Comparison of ENCODE assay signal across 22 cellular contexts in the genomic region with DNA sequence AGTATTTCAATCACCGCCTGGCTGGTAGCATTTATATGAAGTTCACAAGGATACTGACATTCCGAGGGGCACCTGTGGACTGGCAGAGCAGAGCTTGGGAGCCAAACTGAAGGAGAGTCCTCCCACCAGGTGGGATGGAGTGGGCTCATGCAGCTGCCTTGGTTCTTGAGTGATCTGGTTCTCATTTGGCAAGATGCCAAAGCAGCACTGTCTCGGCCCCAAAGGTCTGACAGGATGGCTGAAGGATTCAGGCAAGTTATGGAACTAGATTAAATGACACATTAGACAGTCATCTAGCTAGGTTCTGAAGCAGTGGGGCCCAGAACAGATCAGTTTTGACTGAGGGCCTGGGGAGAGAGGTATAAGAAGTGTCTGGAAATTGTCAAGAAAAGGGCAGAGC. TPM values are rescaled to one million over a fixed set of nuclear protein-coding genes. Genes with fewer than 3 reads are reported as not detected.
DNase-seq lines count a peak whose midpoint lies in the region; ATAC-seq, FAIRE-seq and TF ChIP-seq lines count a peak whose summit lies in the region.
"Had no signal": no experiment of that assay in that cellular context is flagged by ENCODE, and none has a peak within 500 bp of the region (broad histone marks: within the 10 kb centered on the region; RNA-seq: fewer than 3 reads in every experiment).

No MANE protein-coding gene starts in this region.

- no peak overlapping the region for H3K4me3 Mint-ChIP-seq in MCF 10A (ENCODE audit: unreplicated experiment)

- no peak for TF ChIP-seq CTCF in MCF 10A (IDR thresholded peaks at IDR 0.05; ENCODE audit: unreplicated experiment)
- TF ChIP-seq CTCF in breast epithelium (IDR thresholded peaks at IDR 0.05), result no peak
- TF ChIP-seq CTCF in fibroblast of the aortic adventitia (IDR thresholded peaks at IDR 0.05; ENCODE audit: insufficient read depth, low read length), result no peak
- TF ChIP-seq CTCF in GM10248 (IDR thresholded peaks at IDR 0.05; ENCODE audit: control extremely low read depth, extremely low read depth, low read depth, missing control alignments), result no peak

- H3K4me1 Mint-ChIP-seq in MCF 10A (ENCODE audit: insufficient read depth, unreplicated experiment), result peaks cover 5% of the 10 kb centered on the region

- H3K27me3 Mint-ChIP-seq in MCF 10A (ENCODE audit: insufficient read depth, unreplicated experiment), result no peaks in the 10 kb centered on the region

- CTCF ChIA-PET in MCF 10A (lab: Yijun Ruan, JAX) (no interaction called here), GM10248 (lab: Yijun Ruan, JAX) (no interaction called here)

- H3K27ac Mint-ChIP-seq in MCF 10A (ENCODE audit: low read depth, unreplicated experiment), result peak overlapping the region; percentile 29

- TF ChIP-seq POLR2A in breast epithelium (IDR thresholded peaks at IDR 0.05) (no peak), GM12892 (IDR thresholded peaks at IDR 0.05; ENCODE audit: low read depth, low read length) (no peak)

- H3K4me1 ChIP-seq in breast epithelium, result no peaks in the 10 kb centered on the region
- H3K4me1 ChIP-seq: A549, BE2C had no signal

- H3K36me3 ChIP-seq in breast epithelium, result no peaks in the 10 kb centered on the region
- H3K36me3 ChIP-seq: BE2C had no signal

- no peaks in the 10 kb centered on the region for H3K9me3 Mint-ChIP-seq in MCF 10A (ENCODE audit: unreplicated experiment)

- intact Hi-C loops in MCF 10A (cut with micrococcal nuclease) (no loop called here), breast epithelium (cut with DNase I; ENCODE audit: low total_unique reads) (no loop called here)

- no peak for DNase-seq in MCF 10A (ENCODE audit: unreplicated experiment)
- no peak for DNase-seq in breast epithelium (ENCODE audit: low spot score in 2 of 2)
- DNase-seq in fibroblast of the aortic adventitia (ENCODE audit: low read depth), result no peak
- DNase-seq in HTR-8/SVneo (ENCODE audit: insufficient read length, low spot score), result no peak
- DNase-seq in GM10248 (ENCODE audit: extremely low spot score), result no peak
- DNase-seq in GM12892 (ENCODE audit: insufficient read length), result no peak
- DNase-seq: BE2C, DMS53, GDM1, KBM-7, NCI-H1092, NCI-H1436, NCI-H187 treated with DMSO at 0.1 percent for 48 hours, NCI-H2107, NCI-H510A treated with DMSO at 0.1 percent for 48 hours, PC-3, SHP77 treated with DMSO at 0.1 percent for 48 hours had no signal

- FAIRE-seq in HTR-8/SVneo (lab: Jason Lieb, UNC), result no peak
- FAIRE-seq in GM12892 (lab: Jason Lieb, UNC), result no peak
- FAIRE-seq: A549, D721Med, HepG2 had no signal

- H3K4me3 ChIP-seq in breast epithelium (no peak overlapping the region), fibroblast of the aortic adventitia (ENCODE audit: low read depth, low read length) (peak overlapping the region; percentile 60)
- H3K4me3 ChIP-seq: A549 had no signal

- peaks cover 0 to 23% of the 10 kb centered on the region in 2 donors for H3K27me3 ChIP-seq in breast epithelium
- H3K27me3 ChIP-seq: BE2C had no signal

- H3K36me3 Mint-ChIP-seq in MCF 10A (ENCODE audit: insufficient read depth, unreplicated experiment), result no peaks in the 10 kb centered on the region

- H3K27ac ChIP-seq in breast epithelium, result no peak overlapping the region
- H3K27ac ChIP-seq: A549 had no signal

- ATAC-seq in SK-N-SH treated with all-trans-retinoic acid at 6 μM for 48 hours, result peak; percentile 58
- ATAC-seq: HepG2 had no signal

- POLR2A ChIA-PET in MCF 10A (lab: Yijun Ruan, JAX), result no interaction called here
- POLR2A ChIA-PET in GM10248 (lab: Yijun Ruan, JAX), result no interaction called here

- BruUV-seq in MCF 10A (replicated peaks; lab: Mats Ljungman, UMichigan), result no TSS peak

- no peaks in the 10 kb centered on the region for H3K9me3 ChIP-seq in breast epithelium
- H3K9me3 ChIP-seq: A549, BE2C had no signal

TF ChIP-seq in SK-N-SH treated with all-trans-retinoic acid at 6 μM for 48 hours, 23 proteins besides CTCF, POLR2A, EP300 and RAD21:
- TF ChIP-seq OSR1 (CRISPR knock-in tag; IDR thresholded peaks at IDR 0.05) (no peak), SNAI2 (CRISPR knock-in tag; IDR thresholded peaks at IDR 0.05) (no peak), TOX (CRISPR knock-in tag; IDR thresholded peaks at IDR 0.05; ENCODE audit: borderline replicate concordance) (no peak), TCF4 (CRISPR knock-in tag; IDR thresholded peaks at IDR 0.05; ENCODE audit: borderline replicate concordance) (no peak), ZFP3 (CRISPR knock-in tag; IDR thresholded peaks at IDR 0.05) (no peak), CREB5 (CRISPR knock-in tag; IDR thresholded peaks at IDR 0.05; ENCODE audit: low read depth) (no peak), ZNF70 (CRISPR knock-in tag; IDR thresholded peaks at IDR 0.05) (no peak), ZC3H10 (CRISPR knock-in tag; IDR thresholded peaks at IDR 0.05) (no peak), ESRRG (CRISPR knock-in tag; IDR thresholded peaks at IDR 0.05) (no peak), ZNF565 (CRISPR knock-in tag; conservative IDR thresholded peaks at IDR 0.05; ENCODE audit: low read depth) (no peak), CSDC2 (CRISPR knock-in tag; IDR thresholded peaks at IDR 0.05) (no peak), ISL1 (CRISPR knock-in tag; IDR thresholded peaks at IDR 0.05) (no peak), POU6F1 (CRISPR knock-in tag; IDR thresholded peaks at IDR 0.05; ENCODE audit: borderline replicate concordance, low read depth) (no peak), RARB (CRISPR knock-in tag; IDR thresholded peaks at IDR 0.05) (no peak), ZNF8 (CRISPR knock-in tag; IDR thresholded peaks at IDR 0.05) (no peak)
- TF ChIP-seq, protein P1, sequence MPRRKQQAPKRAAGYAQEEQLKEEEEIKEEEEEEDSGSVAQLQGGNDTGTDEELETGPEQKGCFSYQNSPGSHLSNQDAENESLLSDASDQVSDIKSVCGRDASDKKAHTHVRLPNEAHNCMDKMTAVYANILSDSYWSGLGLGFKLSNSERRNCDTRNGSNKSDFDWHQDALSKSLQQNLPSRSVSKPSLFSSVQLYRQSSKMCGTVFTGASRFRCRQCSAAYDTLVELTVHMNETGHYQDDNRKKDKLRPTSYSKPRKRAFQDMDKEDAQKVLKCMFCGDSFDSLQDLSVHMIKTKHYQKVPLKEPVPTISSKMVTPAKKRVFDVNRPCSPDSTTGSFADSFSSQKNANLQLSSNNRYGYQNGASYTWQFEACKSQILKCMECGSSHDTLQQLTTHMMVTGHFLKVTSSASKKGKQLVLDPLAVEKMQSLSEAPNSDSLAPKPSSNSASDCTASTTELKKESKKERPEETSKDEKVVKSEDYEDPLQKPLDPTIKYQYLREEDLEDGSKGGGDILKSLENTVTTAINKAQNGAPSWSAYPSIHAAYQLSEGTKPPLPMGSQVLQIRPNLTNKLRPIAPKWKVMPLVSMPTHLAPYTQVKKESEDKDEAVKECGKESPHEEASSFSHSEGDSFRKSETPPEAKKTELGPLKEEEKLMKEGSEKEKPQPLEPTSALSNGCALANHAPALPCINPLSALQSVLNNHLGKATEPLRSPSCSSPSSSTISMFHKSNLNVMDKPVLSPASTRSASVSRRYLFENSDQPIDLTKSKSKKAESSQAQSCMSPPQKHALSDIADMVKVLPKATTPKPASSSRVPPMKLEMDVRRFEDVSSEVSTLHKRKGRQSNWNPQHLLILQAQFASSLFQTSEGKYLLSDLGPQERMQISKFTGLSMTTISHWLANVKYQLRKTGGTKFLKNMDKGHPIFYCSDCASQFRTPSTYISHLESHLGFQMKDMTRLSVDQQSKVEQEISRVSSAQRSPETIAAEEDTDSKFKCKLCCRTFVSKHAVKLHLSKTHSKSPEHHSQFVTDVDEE (CRISPR knock-in tag; IDR thresholded peaks at IDR 0.05), result no peak

RNA-seq across cellular contexts. Expression of gene FGF16, which starts 3.2 kb away (rescaled TPM):
- total RNA-seq in MCF 10A (2022) (not detected in 2 replicates), breast epithelium (under 1 TPM in 1 of 3 donors, not detected in 2; 0.16 TPM), fibroblast of the aortic adventitia (ENCODE audit: low replicate concordance) (1.8 and 5.9 TPM in 2 replicates)
- not detected for polyA plus RNA-seq in GM12892 (2012; ENCODE audit: missing spikeins)
- total RNA-seq: HepG2, PC-3, RPMI7951 had no signal
- polyA plus RNA-seq: A549, HepG2 had no signal
